Comparison of ENCODE assay signal across 29 cellular contexts in genomic region chr4:80529021-80529420, GRCh38.
"Had no signal": no experiment of that assay in that cellular context is flagged by ENCODE, and none has a peak within 500 bp of the region (broad histone marks: within the 10 kb centered on the region; RNA-seq: fewer than 3 reads in every experiment).

No MANE protein-coding gene starts in this region.

- H3K36me3 Mint-ChIP-seq: mesothelial cell of epicardium, natural killer cell had no signal

- H3K27ac Mint-ChIP-seq: activated CD4-positive, alpha-beta T cell treated with anti-CD3 and anti-CD28 coated beads, Interleukin-2, amount 10 ng/mL, durations not matched to agents 24 days and 14 days; activated CD8-positive, alpha-beta T cell treated with anti-CD3 and anti-CD28 coated beads, Interleukin-2, amount 10 ng/mL, durations not matched to agents 7 days and 5 days; activated naive CD4-positive, alpha-beta T cell treated with anti-CD3 and anti-CD28 coated beads, Interleukin-2, amount 50 U/mL, for 24 hours; activated T-helper 1 cell treated with anti-CD3 and anti-CD28 coated beads, Interleukin-12 subunit alpha, Interleukin-12 subunit beta, Interleukin-2, Interleukin-4 antibody, amounts not matched to agents 30 ng/mL and 10 ng/mL and 1 ng/mL, durations not matched to agents 14 hours and 24 hours and 36 hours; mesothelial cell of epicardium; natural killer cell; progenitor cell of endocrine pancreas; T-cell; T-helper 2 cell treated with Interferon-gamma antibody and Interleukin-4, amounts not matched to agents 5 μg/mL and 100 μg/mL, for 36 hours had no signal

- ATAC-seq: activated CD4-positive, CD25-positive, alpha-beta regulatory T cell treated with anti-CD3 and anti-CD28 coated beads, Interleukin-2, amount 50 U/mL, for 24 hours; activated CD8-positive, alpha-beta T cell treated with anti-CD3 and anti-CD28 coated beads, Interleukin-2, amount 10 ng/mL, durations not matched to agents 7 days and 5 days; gastroesophageal sphincter; heart left ventricle; left lung; natural killer cell; T-cell had no signal

- H3K4me1 ChIP-seq: adrenal gland, breast epithelium, gastroesophageal sphincter, heart left ventricle, left lung, spleen, testis, uterus had no signal

- H3K27me3 Mint-ChIP-seq: activated naive CD4-positive, alpha-beta T cell treated with anti-CD3 and anti-CD28 coated beads, Interleukin-2, amount 50 U/mL, for 24 hours; progenitor cell of endocrine pancreas had no signal

- H3K27ac ChIP-seq: adrenal gland, breast epithelium, epithelial cell of prostate, gastroesophageal sphincter, heart left ventricle, left lung, spleen, testis, uterus, VCaP had no signal

- H3K4me3 Mint-ChIP-seq: activated CD4-positive, alpha-beta T cell treated with anti-CD3 and anti-CD28 coated beads, Interleukin-2, amount 10 ng/mL, durations not matched to agents 24 days and 14 days; activated CD8-positive, alpha-beta T cell treated with anti-CD3 and anti-CD28 coated beads, Interleukin-2, amount 10 ng/mL, durations not matched to agents 7 days and 5 days; activated naive CD4-positive, alpha-beta T cell treated with anti-CD3 and anti-CD28 coated beads, Interleukin-2, amount 50 U/mL, for 24 hours; activated T-helper 1 cell treated with anti-CD3 and anti-CD28 coated beads, Interleukin-12 subunit alpha, Interleukin-12 subunit beta, Interleukin-2, Interleukin-4 antibody, amounts not matched to agents 30 ng/mL and 10 ng/mL and 1 ng/mL, durations not matched to agents 14 hours and 24 hours and 36 hours; mesothelial cell of epicardium; natural killer cell; T-cell; T-helper 2 cell treated with Interferon-gamma antibody and Interleukin-4, amounts not matched to agents 5 μg/mL and 100 μg/mL, for 36 hours had no signal

- H3K27me3 ChIP-seq: adrenal gland, breast epithelium, gastroesophageal sphincter, heart left ventricle, left lung, spleen, testis, uterus had no signal

- H3K4me3 ChIP-seq: adrenal gland, breast epithelium, gastroesophageal sphincter, heart left ventricle, left lung, lung, spleen, testis, uterus had no signal

- H3K9me3 ChIP-seq: adrenal gland, breast epithelium, gastroesophageal sphincter, heart left ventricle, left lung, spleen, testis, uterus had no signal

- DNase-seq: activated CD4-positive, alpha-beta T cell treated with anti-CD3 and anti-CD28 coated beads, Interleukin-2, amount 10 ng/mL, durations not matched to agents 24 days and 14 days; activated CD8-positive, alpha-beta T cell treated with anti-CD3 and anti-CD28 coated beads, Interleukin-2, amount 10 ng/mL, durations not matched to agents 7 days and 5 days; activated gamma-delta T cell; adrenal gland; cerebellar nuclear complex; cortex of kidney; heart left ventricle; kidney; left lung; natural killer cell; retina; spleen; stimulated activated CD4-positive, alpha-beta T cell treated with anti-CD3 and anti-CD28 coated beads, Interleukin-4, amount 100 ng/mL, for 1 hour; stimulated activated naive CD4-positive, alpha-beta T cell; T-cell; testis; trophoblast cell; uterus had no signal

- H3K4me1 Mint-ChIP-seq: activated CD4-positive, alpha-beta T cell treated with anti-CD3 and anti-CD28 coated beads, Interleukin-2, amount 10 ng/mL, durations not matched to agents 24 days and 14 days; mesothelial cell of epicardium; natural killer cell had no signal

- H3K36me3 ChIP-seq: adrenal gland, breast epithelium, gastroesophageal sphincter, heart left ventricle, left lung, spleen, uterus had no signal

- H3K9me3 Mint-ChIP-seq: activated naive CD4-positive, alpha-beta T cell treated with anti-CD3 and anti-CD28 coated beads, Interleukin-2, amount 50 U/mL, for 24 hours; activated T-helper 1 cell treated with anti-CD3 and anti-CD28 coated beads, Interleukin-12 subunit alpha, Interleukin-12 subunit beta, Interleukin-2, Interleukin-4 antibody, amounts not matched to agents 30 ng/mL and 10 ng/mL and 1 ng/mL, durations not matched to agents 14 hours and 24 hours and 36 hours; mesothelial cell of epicardium; natural killer cell; T-cell; T-helper 2 cell treated with Interferon-gamma antibody and Interleukin-4, amounts not matched to agents 5 μg/mL and 100 μg/mL, for 36 hours had no signal
